In genomic region chr1:119308130-119308529, GRCh38 we compare ENCODE assay signal across 9 cellular contexts.
"Had no signal": no experiment of that assay in that cellular context is flagged by ENCODE, and none has a peak within 500 bp of the region (broad histone marks: within the 10 kb centered on the region; RNA-seq: fewer than 3 reads in every experiment).

No MANE protein-coding gene starts in this region.

- ATAC-seq: GM23338, HCT116, K562 had no signal

- DNase-seq: H7, HFFc6, IMR-90, KG1 had no signal

- H3K4me3 ChIP-seq: GM23338, HAP-1, K562 had no signal

- H3K27ac ChIP-seq: HL-60 had no signal

- H3K27ac Mint-ChIP-seq: GM23338, HFFc6 had no signal

- H3K4me3 Mint-ChIP-seq: GM23338, HFFc6 had no signal

- H3K9me3 ChIP-seq: HAP-1 had no signal

- H3K36me3 ChIP-seq: HAP-1 had no signal

- H3K9me3 Mint-ChIP-seq: GM23338, HFFc6 had no signal

- H3K4me1 ChIP-seq: HAP-1 had no signal

- H3K4me2 ChIP-seq: GM23338 had no signal
